In the genomic region with DNA sequence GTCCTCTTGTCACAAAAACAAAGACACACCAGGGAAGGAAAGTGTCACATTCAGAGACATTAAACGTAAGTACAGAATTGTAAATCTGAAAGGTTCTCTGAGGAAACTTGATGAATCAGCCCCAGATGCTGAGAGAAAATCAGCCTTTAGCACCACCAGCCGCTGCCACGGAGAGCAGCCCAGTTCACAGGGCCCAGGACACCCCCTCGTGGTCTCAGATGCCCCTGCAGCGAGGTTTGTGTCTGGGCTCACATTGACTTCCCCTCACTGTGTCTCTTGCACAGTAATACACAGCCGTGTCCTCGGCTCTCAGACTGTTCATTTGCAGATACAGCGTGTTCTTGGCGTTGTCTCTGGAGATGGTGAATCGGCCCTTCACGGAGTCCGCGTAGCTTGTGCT, we compare ENCODE assay signal across 7 cellular contexts.
A peak's percentile ranks its signal among the peaks of the same experiment; 100 is the strongest.
DNase-seq lines count a peak whose midpoint lies in the region; ATAC-seq and TF ChIP-seq lines count a peak whose summit lies in the region.
"Not testable (repeated sequence)": the region's sequence is repeated elsewhere in the genome, so short reads cannot be mapped to it uniquely, and the experiment has no call there.

No MANE protein-coding gene starts in this region.

- H3K4me2 ChIP-seq in Karpas-422 (ENCODE audit: low read depth, low read length, poor library complexity, severe bottlenecking): not testable (repeated sequence)

- H3K36me3 ChIP-seq in Karpas-422 (ENCODE audit: insufficient read depth, low read length); naive thymus-derived CD4-positive, alpha-beta T cell (ENCODE audit: control insufficient read depth in 2 of 3, insufficient read depth in 3 of 3, low read length in 3 of 3): not testable (repeated sequence)

- POLR2A ChIA-PET in activated CD4-positive, alpha-beta T cell treated with anti-CD3 and anti-CD28 coated beads for 36 hours (lab: Charles Lee): interaction anchor here (0.6 kb wide), 1 partner anchor 21 kb away, joined by 3 read pairs; no protein-coding TSS in a partner anchor
- POLR2A ChIA-PET in naive thymus-derived CD4-positive, alpha-beta T cell (lab: Charles Lee): not testable (repeated sequence)

- not testable (repeated sequence) for H3K9ac ChIP-seq in Karpas-422 (ENCODE audit: low read length)

- not testable (repeated sequence) for H3K36me3 Mint-ChIP-seq in activated CD4-positive, alpha-beta T cell treated with anti-CD3 and anti-CD28 coated beads for 36 hours (ENCODE audit: low read depth); activated naive CD4-positive, alpha-beta T cell treated with anti-CD3 and anti-CD28 coated beads, Interleukin-2, amount 10 ng/mL, durations not matched to agents 7 days and 5 days; naive thymus-derived CD4-positive, alpha-beta T cell

- DNase-seq in DMS 273 (lab: John Stamatoyannopoulos, UW; ENCODE audit: unreplicated experiment) (peak; percentile 29), Karpas-422 (peak; percentile 49), OCI-M1 (lab: John Stamatoyannopoulos, UW) (peak; percentile 16)
- DNase-seq in activated CD4-positive, alpha-beta T cell treated with anti-CD3 and anti-CD28 coated beads for 36 hours: peak; percentile 64
- peak; percentile 34 for DNase-seq in activated naive CD4-positive, alpha-beta T cell treated with anti-CD3 and anti-CD28 coated beads, Interleukin-2, amount 10 ng/mL, durations not matched to agents 7 days and 5 days
- DNase-seq in naive thymus-derived CD4-positive, alpha-beta T cell: not testable (repeated sequence)

- not testable (repeated sequence) for H3K27ac ChIP-seq in Karpas-422 (ENCODE audit: low read length); naive thymus-derived CD4-positive, alpha-beta T cell (ENCODE audit: low read depth, low read length)

- CTCF ChIA-PET in activated CD4-positive, alpha-beta T cell treated with anti-CD3 and anti-CD28 coated beads for 36 hours (lab: Charles Lee): interaction anchor here (1.0 to 2.3 kb wide), 2 partner anchors 16 to 21 kb away, joined by 3 to 13 read pairs; no protein-coding TSS in a partner anchor
- CTCF ChIA-PET in activated naive CD4-positive, alpha-beta T cell treated with anti-CD3 and anti-CD28 coated beads, Interleukin-2, amount 10 ng/mL, durations not matched to agents 7 days and 5 days (lab: Charles Lee): interaction anchor here (1.3 to 1.7 kb wide), 3 partner anchors 20 to 62 kb away, joined by 4 to 8 read pairs (median 5); no protein-coding TSS in a partner anchor
- CTCF ChIA-PET in naive thymus-derived CD4-positive, alpha-beta T cell (lab: Charles Lee): not testable (repeated sequence)

- peak; percentile 39; the same call in 1 of the 2 replicates for TF ChIP-seq CTCF in GM12875 (IDR thresholded peaks at IDR 0.05; ENCODE audit: borderline replicate concordance, insufficient read depth, low read depth, low read length)

- not testable (repeated sequence) for H3K4me1 ChIP-seq in Karpas-422 (ENCODE audit: low read length); naive thymus-derived CD4-positive, alpha-beta T cell (ENCODE audit: control insufficient read depth in 2 of 2, insufficient read depth in 2 of 2, low read length in 2 of 2)

- not testable (repeated sequence) for H4K20me1 ChIP-seq in Karpas-422 (ENCODE audit: insufficient read depth, low read depth, low read length)

- H3K4me3 Mint-ChIP-seq in activated CD4-positive, alpha-beta T cell treated with anti-CD3 and anti-CD28 coated beads for 36 hours; activated naive CD4-positive, alpha-beta T cell treated with anti-CD3 and anti-CD28 coated beads, Interleukin-2, amount 10 ng/mL, durations not matched to agents 7 days and 5 days: not testable (repeated sequence)
- peak overlapping the region in 1 of 10 donors; percentile 19 for H3K4me3 Mint-ChIP-seq in naive thymus-derived CD4-positive, alpha-beta T cell

- not testable (repeated sequence) for H3K9me3 Mint-ChIP-seq in activated CD4-positive, alpha-beta T cell treated with anti-CD3 and anti-CD28 coated beads for 36 hours (ENCODE audit: low read depth); activated naive CD4-positive, alpha-beta T cell treated with anti-CD3 and anti-CD28 coated beads, Interleukin-2, amount 10 ng/mL, durations not matched to agents 7 days and 5 days; naive thymus-derived CD4-positive, alpha-beta T cell

- not testable (repeated sequence) for H3K9me3 ChIP-seq in Karpas-422 (ENCODE audit: low read length); naive thymus-derived CD4-positive, alpha-beta T cell (ENCODE audit: control insufficient read depth in 2 of 3, low read length in 3 of 3)

- H3K79me2 ChIP-seq in Karpas-422 (ENCODE audit: low read length): not testable (repeated sequence)

- not testable (repeated sequence) for H3K9me2 ChIP-seq in Karpas-422 (replicated peaks; ENCODE audit: insufficient read depth, low read length)

- not testable (repeated sequence) for H2AFZ ChIP-seq in Karpas-422 (ENCODE audit: low read length)

- H3K4me1 Mint-ChIP-seq in activated CD4-positive, alpha-beta T cell treated with anti-CD3 and anti-CD28 coated beads for 36 hours: not testable (repeated sequence)
- peaks cover 25% of the 10 kb centered on the region for H3K4me1 Mint-ChIP-seq in activated naive CD4-positive, alpha-beta T cell treated with anti-CD3 and anti-CD28 coated beads, Interleukin-2, amount 10 ng/mL, durations not matched to agents 7 days and 5 days
- peaks cover 6 to 14% (median 10%) of the 10 kb centered on the region in 7 donors for H3K4me1 Mint-ChIP-seq in naive thymus-derived CD4-positive, alpha-beta T cell

- intact Hi-C loops in activated CD4-positive, alpha-beta T cell treated with anti-CD3 and anti-CD28 coated beads for 36 hours (cut with DNase I, micrococcal nuclease); naive thymus-derived CD4-positive, alpha-beta T cell (cut with micrococcal nuclease): not testable (repeated sequence)

- not testable (repeated sequence) for H3K27me3 ChIP-seq in Karpas-422 (ENCODE audit: low read length); naive thymus-derived CD4-positive, alpha-beta T cell (ENCODE audit: control insufficient read depth in 2 of 2, insufficient read depth in 2 of 2, low read length in 2 of 2)

- not testable (repeated sequence) for H3K4me3 ChIP-seq in GM12875 (ENCODE audit: low read depth, low read length); Karpas-422 (ENCODE audit: low read length); naive thymus-derived CD4-positive, alpha-beta T cell (ENCODE audit: low read length)

- not testable (repeated sequence) for H3K27me3 Mint-ChIP-seq in activated CD4-positive, alpha-beta T cell treated with anti-CD3 and anti-CD28 coated beads for 36 hours
- H3K27me3 Mint-ChIP-seq in activated naive CD4-positive, alpha-beta T cell treated with anti-CD3 and anti-CD28 coated beads, Interleukin-2, amount 10 ng/mL, durations not matched to agents 7 days and 5 days: peaks cover 62% of the 10 kb centered on the region
- H3K27me3 Mint-ChIP-seq in naive thymus-derived CD4-positive, alpha-beta T cell: peaks cover 0 to 30% (median 5%) of the 10 kb centered on the region in 5 donors

- ATAC-seq in activated CD4-positive, alpha-beta T cell treated with anti-CD3 and anti-CD28 coated beads for 36 hours: peak; percentile 65
- peak; percentile 27 for ATAC-seq in naive thymus-derived CD4-positive, alpha-beta T cell

- H3K27ac Mint-ChIP-seq in activated CD4-positive, alpha-beta T cell treated with anti-CD3 and anti-CD28 coated beads for 36 hours; activated naive CD4-positive, alpha-beta T cell treated with anti-CD3 and anti-CD28 coated beads, Interleukin-2, amount 10 ng/mL, durations not matched to agents 7 days and 5 days; naive thymus-derived CD4-positive, alpha-beta T cell: not testable (repeated sequence)
